Comparison of ENCODE assay signal across 17 cellular contexts in genomic region chr2:128710242-128710641, GRCh38.
DNase-seq lines count a peak whose midpoint lies in the region; ATAC-seq and TF ChIP-seq lines count a peak whose summit lies in the region.
"Had no signal": no experiment of that assay in that cellular context is flagged by ENCODE, and none has a peak within 500 bp of the region (broad histone marks: within the 10 kb centered on the region; RNA-seq: fewer than 3 reads in every experiment).

No MANE protein-coding gene starts in this region.

- H3K27me3 ChIP-seq in BLaER1 (no peaks in the 10 kb centered on the region), Loucy (ENCODE audit: insufficient read depth, low read length, poor library complexity, severe bottlenecking) (no peaks in the 10 kb centered on the region)

- TF ChIP-seq CTCF in Loucy (conservative IDR thresholded peaks at IDR 0.05; ENCODE audit: low read length) (no peak), coronary artery (IDR thresholded peaks at IDR 0.05) (no peak), GM10248 (IDR thresholded peaks at IDR 0.05; ENCODE audit: control extremely low read depth, extremely low read depth, low read depth, missing control alignments) (no peak)

- H3K4me2 ChIP-seq in BLaER1 (peak overlapping the region; percentile 58), Loucy (ENCODE audit: low read depth, low read length, poor library complexity, severe bottlenecking) (peak overlapping the region; percentile 33)
- H3K4me2 ChIP-seq: SK-N-SH had no signal

- peaks cover 17% of the 10 kb centered on the region; the same call in 1 of the 2 replicates for H3K36me3 ChIP-seq in BLaER1
- no peaks in the 10 kb centered on the region for H3K36me3 ChIP-seq in Loucy (ENCODE audit: insufficient read depth, low read length)

- CTCF ChIA-PET in GM10248 (lab: Yijun Ruan, JAX) = interaction anchor here (1.7 to 1.8 kb wide), 2 partner anchors 9 to 10 kb away, joined by 4 to 5 read pairs; no protein-coding TSS in a partner anchor

- H3K9me3 ChIP-seq in BLaER1 (peaks cover 48% of the 10 kb centered on the region), Loucy (ENCODE audit: insufficient read depth, low read depth, low read length) (peaks cover 40% of the 10 kb centered on the region; the same call in 1 of the 2 replicates)
- H3K9me3 ChIP-seq: SK-N-SH had no signal

- H3K4me1 ChIP-seq in BLaER1 (peaks cover 55% of the 10 kb centered on the region), Loucy (ENCODE audit: insufficient read depth, low read length, poor library complexity, severe bottlenecking) (peaks cover 41% of the 10 kb centered on the region)

- H2AFZ ChIP-seq in Loucy (ENCODE audit: low read length) = no peak overlapping the region

- peaks cover 8% of the 10 kb centered on the region; the same call in 1 of the 2 replicates for H3F3A ChIP-seq in Loucy (ENCODE audit: low read depth)

- peak overlapping the region; percentile 66 for H3K27ac ChIP-seq in BLaER1
- H3K27ac ChIP-seq in coronary artery = no peak overlapping the region

- H3K9ac ChIP-seq in BLaER1 (0 out of 2 replicates have a peak overlapping the region, but pooled peaks have one; percentile 23), Loucy (ENCODE audit: low read depth, low read length, poor library complexity, severe bottlenecking) (peak overlapping the region; percentile 64)
- H3K9ac ChIP-seq: SK-N-SH had no signal

- no peaks in the 10 kb centered on the region for H3K9me2 ChIP-seq in Loucy (replicated peaks; ENCODE audit: low read depth, low read length)
- H3K9me2 ChIP-seq: SK-N-SH had no signal

- no peak overlapping the region for H3K4me3 ChIP-seq in BLaER1
- H3K4me3 ChIP-seq in Loucy (ENCODE audit: low read length, poor library complexity, severe bottlenecking) = peak overlapping the region; percentile 19
- no peak overlapping the region for H3K4me3 ChIP-seq in coronary artery

- no peaks in the 10 kb centered on the region for H4K20me1 ChIP-seq in BLaER1
- no peaks in the 10 kb centered on the region for H4K20me1 ChIP-seq in Loucy (ENCODE audit: insufficient read depth, low read length, poor library complexity, severe bottlenecking)

- ATAC-seq in HG03103 (IDR thresholded peaks at IDR 0.05; ENCODE audit: low read depth, unreplicated experiment) = peak; percentile 33
- ATAC-seq: HCT116, Panc1 had no signal

- DNase-seq in coronary artery (ENCODE audit: low spot score) (peak; percentile 11), HCEC 1CT (no peak), GM10248 (ENCODE audit: extremely low spot score) (no peak)
- no peak for DNase-seq in stimulated activated CD4-positive, alpha-beta T cell treated with anti-CD3 and anti-CD28 coated beads, Interleukin-4, amount 100 ng/mL, for 1 hour
- DNase-seq: CD4-positive, CD25-positive, alpha-beta regulatory T cell; COR-L47; GOT3; NCI-H1417; NCI-H1694 treated with DMSO at 0.1 percent for 48 hours; SIG-M5; SK-N-SH; T-helper 2 cell had no signal

- H3K79me2 ChIP-seq in Loucy (ENCODE audit: insufficient read depth, low read length) = no peaks in the 10 kb centered on the region

- POLR2A ChIA-PET in GM10248 (lab: Yijun Ruan, JAX) = no interaction called here
